29 cellular contexts compared by ENCODE assay signal in the genomic region with DNA sequence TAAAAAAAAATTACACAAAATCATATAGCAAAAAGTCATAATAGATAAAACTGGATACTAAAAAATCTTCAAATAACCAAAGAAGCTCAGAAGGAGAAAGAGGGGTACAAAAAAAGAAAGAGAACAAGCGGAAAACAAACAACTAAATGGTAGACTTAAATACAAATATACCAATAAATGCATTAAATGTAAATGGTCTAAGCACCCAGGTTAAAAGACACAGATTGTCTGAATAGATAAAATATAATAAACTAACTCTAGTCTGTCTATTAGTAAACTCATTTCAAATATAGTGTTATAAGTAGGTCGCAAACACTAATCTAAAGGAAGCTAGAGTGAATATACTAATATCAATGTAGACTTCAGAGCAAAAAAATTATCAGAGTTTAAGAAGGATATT.
"Had no signal": no experiment of that assay in that cellular context is flagged by ENCODE, and none has a peak within 500 bp of the region (broad histone marks: within the 10 kb centered on the region; RNA-seq: fewer than 3 reads in every experiment).

No MANE protein-coding gene starts in this region.

- H3K27me3 ChIP-seq: stomach, suprapubic skin, testis, thyroid gland, tibial artery, tibial nerve, transverse colon, upper lobe of left lung, upper lobe of right lung, uterus, vagina had no signal

- H3K4me3 Mint-ChIP-seq: stimulated activated effector memory CD8-positive, alpha-beta T cell treated with anti-CD3 and anti-CD28 coated beads, Interleukin-12 subunit alpha, Interleukin-12 subunit beta, amount 100 ng/mL, for 72 hours; stimulated activated memory B cell treated with anti-CD40 and anti-IgM and Interleukin-4, amounts not matched to agents 10 μg/mL and 1 μg/mL and 100 μg/mL, for 72 hours; stimulated activated naive B cell treated with anti-CD40 and anti-IgM and Interleukin-4, amounts not matched to agents 10 μg/mL and 1 μg/mL and 100 μg/mL, for 72 hours; stimulated activated naive CD8-positive, alpha-beta T cell treated with anti-CD3 and anti-CD28 coated beads, Interleukin-15, amount 100 ng/mL, for 72 hours; stimulated activated naive CD8-positive, alpha-beta T cell treated with anti-CD3 and anti-CD28 coated beads, Interleukin-15, Interleukin-2, amounts not matched to agents 100 ng/mL and 50 ng/mL, for 24 hours; type B pancreatic cell had no signal

- H3K4me3 ChIP-seq: stomach, suprapubic skin, testis, thoracic aorta, thyroid gland, tibial artery, tibial nerve, transverse colon, upper lobe of left lung, upper lobe of right lung, uterus, vagina had no signal

- DNase-seq: stimulated activated CD4-positive, alpha-beta T cell treated with anti-CD3 and anti-CD28 coated beads, Interleukin-2, amount 100 ng/mL, for 48 hours; stimulated activated CD4-positive, alpha-beta T cell treated with anti-CD3 and anti-CD28 coated beads, Interleukin-4, amount 100 ng/mL, for 1 hour; stimulated activated CD4-positive, alpha-beta T cell treated with anti-CD3 and anti-CD28 coated beads, Interleukin-4, amount 100 ng/mL, for 24 hours; stimulated activated CD4-positive, alpha-beta T cell treated with anti-CD3 and anti-CD28 coated beads, Interleukin-4, amount 100 ng/mL, for 4 hours; stimulated activated CD8-positive, alpha-beta memory T cell treated with anti-CD3 and anti-CD28 coated beads, Interleukin-4, amount 100 ng/mL, for 48 hours; stimulated activated naive B cell treated with anti-CD40 and anti-IgM and Interleukin-4, amounts not matched to agents 10 μg/mL and 1 μg/mL and 100 μg/mL, for 72 hours; stimulated activated naive CD4-positive, alpha-beta T cell; stimulated activated naive CD4-positive, alpha-beta T cell treated with Interleukin-2 at 50 U/mL for 16 hours; stimulated activated naive CD8-positive, alpha-beta T cell treated with anti-CD3 and anti-CD28 coated beads, Interleukin-15, amount 100 ng/mL, for 72 hours; stimulated activated naive CD8-positive, alpha-beta T cell treated with anti-CD3 and anti-CD28 coated beads, Interleukin-15, Interleukin-2, amounts not matched to agents 100 U/mL and 50 U/mL, for 24 hours; stomach; substantia nigra; testis; thyroid gland; tibial artery; transverse colon; trophoblast cell; upper lobe of left lung; upper lobe of right lung; uterus had no signal

- H3K27ac Mint-ChIP-seq: stimulated activated effector memory CD8-positive, alpha-beta T cell treated with anti-CD3 and anti-CD28 coated beads, Interleukin-12 subunit alpha, Interleukin-12 subunit beta, amount 100 ng/mL, for 72 hours; stimulated activated memory B cell treated with anti-CD40 and anti-IgM and Interleukin-4, amounts not matched to agents 10 μg/mL and 1 μg/mL and 100 μg/mL, for 72 hours; stimulated activated naive B cell treated with anti-CD40 and anti-IgM and Interleukin-4, amounts not matched to agents 10 μg/mL and 1 μg/mL and 100 μg/mL, for 72 hours; stimulated activated naive CD8-positive, alpha-beta T cell treated with anti-CD3 and anti-CD28 coated beads, Interleukin-15, amount 100 ng/mL, for 72 hours; stimulated activated naive CD8-positive, alpha-beta T cell treated with anti-CD3 and anti-CD28 coated beads, Interleukin-15, Interleukin-2, amounts not matched to agents 100 ng/mL and 50 ng/mL, for 24 hours; type B pancreatic cell had no signal

- H3K27ac ChIP-seq: stomach, suprapubic skin, testis, thoracic aorta, thyroid gland, tibial artery, tibial nerve, transverse colon, upper lobe of left lung, upper lobe of right lung, uterus, vagina had no signal

- ATAC-seq: stimulated activated effector memory CD8-positive, alpha-beta T cell treated with anti-CD3 and anti-CD28 coated beads, Interleukin-12 subunit alpha, Interleukin-12 subunit beta, amount 100 ng/mL, for 72 hours; stimulated activated memory B cell treated with anti-CD40 and anti-IgM and Interleukin-4, amounts not matched to agents 10 μg/mL and 1 μg/mL and 100 μg/mL, for 72 hours; stimulated activated naive B cell treated with anti-CD40 and anti-IgM and Interleukin-4, amounts not matched to agents 10 μg/mL and 1 μg/mL and 100 μg/mL, for 72 hours; stimulated activated naive CD8-positive, alpha-beta T cell treated with anti-CD3 and anti-CD28 coated beads, Interleukin-15, amount 100 ng/mL, for 72 hours; stimulated activated naive CD8-positive, alpha-beta T cell treated with anti-CD3 and anti-CD28 coated beads, Interleukin-15, Interleukin-2, amounts not matched to agents 100 U/mL and 50 U/mL, for 24 hours; upper lobe of right lung had no signal

- H3K36me3 ChIP-seq: stomach, suprapubic skin, thoracic aorta, thyroid gland, tibial artery, tibial nerve, transverse colon, upper lobe of left lung, upper lobe of right lung, uterus, vagina had no signal

- H3K9me3 ChIP-seq: stomach, suprapubic skin, testis, thoracic aorta, thyroid gland, tibial artery, tibial nerve, transverse colon, upper lobe of left lung, upper lobe of right lung, uterus, vagina had no signal

- H3K27me3 Mint-ChIP-seq: stimulated activated memory B cell treated with anti-CD40 and anti-IgM and Interleukin-4, amounts not matched to agents 10 μg/mL and 1 μg/mL and 100 μg/mL, for 72 hours; type B pancreatic cell had no signal

- H3K36me3 Mint-ChIP-seq: stimulated activated effector memory CD8-positive, alpha-beta T cell treated with anti-CD3 and anti-CD28 coated beads, Interleukin-12 subunit alpha, Interleukin-12 subunit beta, amount 100 ng/mL, for 72 hours; stimulated activated memory B cell treated with anti-CD40 and anti-IgM and Interleukin-4, amounts not matched to agents 10 μg/mL and 1 μg/mL and 100 μg/mL, for 72 hours; stimulated activated naive B cell treated with anti-CD40 and anti-IgM and Interleukin-4, amounts not matched to agents 10 μg/mL and 1 μg/mL and 100 μg/mL, for 72 hours; type B pancreatic cell had no signal

- H3K9me3 Mint-ChIP-seq: stimulated activated naive CD8-positive, alpha-beta T cell treated with anti-CD3 and anti-CD28 coated beads, Interleukin-15, Interleukin-2, amounts not matched to agents 100 ng/mL and 50 ng/mL, for 24 hours; type B pancreatic cell had no signal

- H3K4me1 ChIP-seq: stomach, suprapubic skin, thyroid gland, tibial artery, tibial nerve, transverse colon, upper lobe of left lung, upper lobe of right lung, uterus, vagina had no signal

- FAIRE-seq: urothelium cell line had no signal

- H3K4me1 Mint-ChIP-seq: stimulated activated effector memory CD8-positive, alpha-beta T cell treated with anti-CD3 and anti-CD28 coated beads, Interleukin-12 subunit alpha, Interleukin-12 subunit beta, amount 100 ng/mL, for 72 hours; stimulated activated memory B cell treated with anti-CD40 and anti-IgM and Interleukin-4, amounts not matched to agents 10 μg/mL and 1 μg/mL and 100 μg/mL, for 72 hours; stimulated activated naive B cell treated with anti-CD40 and anti-IgM and Interleukin-4, amounts not matched to agents 10 μg/mL and 1 μg/mL and 100 μg/mL, for 72 hours; stimulated activated naive CD8-positive, alpha-beta T cell treated with anti-CD3 and anti-CD28 coated beads, Interleukin-15, amount 100 ng/mL, for 72 hours had no signal
